In genomic region chr9:74449060-74449459, GRCh38 we compare ENCODE assay signal across 34 cellular contexts. TPM values are rescaled to one million over a fixed set of nuclear protein-coding genes. Genes with fewer than 3 reads are reported as not detected.
"Had no signal": no experiment of that assay in that cellular context is flagged by ENCODE, and none has a peak within 500 bp of the region (broad histone marks: within the 10 kb centered on the region; RNA-seq: fewer than 3 reads in every experiment).

No MANE protein-coding gene starts in this region.

- H3K4me1 ChIP-seq: adrenal gland, body of pancreas, breast epithelium had no signal

- DNase-seq: activated B cell treated with CpG ODN at 0.5 μM for 24 hours; activated CD4-positive, alpha-beta memory T cell treated with anti-CD3 and anti-CD28 coated beads for 36 hours; activated CD4-positive, alpha-beta T cell treated with anti-CD3 and anti-CD28 coated beads for 4 hours; activated CD4-positive, alpha-beta T cell treated with anti-CD3 and anti-CD28 coated beads, Interleukin-2, amount 10 ng/mL, durations not matched to agents 24 days and 14 days; activated CD4-positive, alpha-beta T cell treated with anti-CD3 and anti-CD28 coated beads, Interleukin-2, amount 50 U/mL, for 1 hour; activated CD4-positive, alpha-beta T cell treated with anti-CD3 and anti-CD28 coated beads, Interleukin-2, amount 50 U/mL, for 4 hours; activated CD4-positive, CD25-positive, alpha-beta regulatory T cell treated with anti-CD3 and anti-CD28 coated beads, Interleukin-2, amount 50 U/mL, for 72 hours; activated CD8-positive, alpha-beta memory T cell treated with anti-CD3 and anti-CD28 coated beads, Interleukin-2, amount 50 U/mL, for 4 hours; activated CD8-positive, alpha-beta T cell treated with anti-CD3 and anti-CD28 coated beads for 36 hours; activated effector memory CD4-positive, alpha-beta T cell treated with anti-CD3 and anti-CD28 coated beads, Interleukin-2, amount 50 U/mL, for 16 hours; activated gamma-delta T cell treated with Interleukin-2 at 50 U/mL for 16 hours; activated naive CD4-positive, alpha-beta T cell; activated naive CD4-positive, alpha-beta T cell treated with anti-CD3 and anti-CD28 coated beads for 36 hours; activated naive CD4-positive, alpha-beta T cell treated with anti-CD3 and anti-CD28 coated beads, Interleukin-2, amount 50 U/mL, for 16 hours; activated naive CD8-positive, alpha-beta T cell treated with anti-CD3 and anti-CD28 coated beads for 36 hours; activated T-cell treated with anti-CD3 and anti-CD28 coated beads for 4 hours; activated T-cell treated with anti-CD3 and anti-CD28 coated beads, Interleukin-2, amount 50 U/mL, for 1 hour; activated T-cell treated with anti-CD3 and anti-CD28 coated beads, Interleukin-2, amount 50 U/mL, for 4 hours; activated T-cell treated with anti-CD3 and anti-CD28 coated beads, Interleukin-2, amount 50 U/mL, for 72 hours; adrenal gland; amniotic stem cell; aorta; body of pancreas; brain microvascular endothelial cell; central memory CD4-positive, alpha-beta T cell; T-helper 1 cell; T-helper 2 cell; T-helper 9 cell had no signal

- H3K9me3 ChIP-seq: adrenal gland, body of pancreas, breast epithelium had no signal

- H3K36me3 ChIP-seq: adrenal gland, brain microvascular endothelial cell, breast epithelium had no signal

- H3K27me3 ChIP-seq: adrenal gland, body of pancreas, brain microvascular endothelial cell, breast epithelium had no signal

- ATAC-seq: activated CD8-positive, alpha-beta T cell treated with anti-CD3 and anti-CD28 coated beads for 36 hours; activated naive CD4-positive, alpha-beta T cell treated with anti-CD3 and anti-CD28 coated beads, Interleukin-2, amount 50 U/mL, for 72 hours; activated T-cell treated with anti-CD3 and anti-CD28 coated beads, Interleukin-2, amount 50 U/mL, for 4 hours; activated T-cell treated with anti-CD3 and anti-CD28 coated beads, Interleukin-2, amount 50 U/mL, for 72 hours; activated T-helper 17 cell treated with anti-CD3 and anti-CD28 coated beads, Interleukin-2, amount 50 U/mL, for 72 hours; body of pancreas had no signal

- FAIRE-seq: astrocyte, TTC549 had no signal

- H3K4me3 ChIP-seq: adrenal gland, body of pancreas, breast epithelium had no signal

- H3K27ac ChIP-seq: adrenal gland, body of pancreas, brain microvascular endothelial cell, breast epithelium, VCaP had no signal

RNA-seq across cellular contexts. Expression of gene RORB, which starts 48.1 kb away (rescaled TPM):
- total RNA-seq: activated B cell treated with CpG ODN at 0.5 μM for 24 hours; activated naive CD4-positive, alpha-beta T cell treated with anti-CD3 and anti-CD28 coated beads, Interleukin-2, amount 50 U/mL, for 72 hours; activated T-helper 17 cell treated with anti-CD3 and anti-CD28 coated beads, Interleukin-2, amount 50 U/mL, for 72 hours had no signal
